2 cellular contexts compared by ENCODE assay signal in genomic region chr1:20616468-20617156, GRCh38.
A peak's percentile ranks its signal among the peaks of the same experiment; 100 is the strongest.
TF ChIP-seq lines count a peak whose summit lies in the region.

No MANE protein-coding gene starts in this region.

TF ChIP-seq in GM23338, 12 proteins besides CTCF, POLR2A, EP300 and RAD21:
- TF ChIP-seq JUNB (IDR thresholded peaks at IDR 0.05; ENCODE audit: unreplicated experiment) (no peak), NANOG (IDR thresholded peaks at IDR 0.05; ENCODE audit: borderline replicate concordance) (no peak), EZH2phosphoT487 (IDR thresholded peaks at IDR 0.05; ENCODE audit: unreplicated experiment) (no peak), POLR2AphosphoS5 (IDR thresholded peaks at IDR 0.05; ENCODE audit: low read depth) (no peak), ETS1 (IDR thresholded peaks at IDR 0.05) (no peak), ZNF114 (CRISPR knock-in tag; IDR thresholded peaks at IDR 0.05) (no peak), ZNF331 (CRISPR knock-in tag; IDR thresholded peaks at IDR 0.05; ENCODE audit: low read depth) (no peak), STAT1 (IDR thresholded peaks at IDR 0.05; ENCODE audit: unreplicated experiment) (no peak), ZNF462 (CRISPR knock-in tag; IDR thresholded peaks at IDR 0.05) (no peak)
TF ChIP-seq in GM23338: peak in this region for 0.

TF ChIP-seq in HepG2, 621 proteins besides CTCF, POLR2A, EP300 and RAD21:
- TF ChIP-seq ZKSCAN1 (IDR thresholded peaks at IDR 0.05; ENCODE audit: low read length) = peak; percentile 53; the same call in 1 of the 2 replicates
- TF ChIP-seq ZNF577 (CRISPR knock-in tag; IDR thresholded peaks at IDR 0.05; ENCODE audit: borderline replicate concordance, low read depth) = no peak
